In genomic region chr16:88325976-88326375, GRCh38 we compare ENCODE assay signal across 24 cellular contexts. TPM values are rescaled to one million over a fixed set of nuclear protein-coding genes. Genes with fewer than 3 reads are reported as not detected.
"Had no signal": no experiment of that assay in that cellular context is flagged by ENCODE, and none has a peak within 500 bp of the region (broad histone marks: within the 10 kb centered on the region; RNA-seq: fewer than 3 reads in every experiment).

No MANE protein-coding gene starts in this region.

- H3K27ac ChIP-seq: RWPE1 had no signal

- DNase-seq: KBM-7, MV-4-11, NCI-H1048, NCI-H1105 treated with DMSO at 0.1 percent for 48 hours, NCI-H1417 treated with DMSO at 0.1 percent for 48 hours, NCI-H146, NCI-H187, NCI-H2029, NCI-H2081 treated with DMSO at 0.1 percent for 48 hours, NCI-H2171, NCI-H226, NCI-H446, NCI-H510A, NCI-H524 treated with DMSO at 0.1 percent for 48 hours, NCI-H69, NCI-H774, PC-3, SHP77 had no signal

- H3K4me1 Mint-ChIP-seq: IgD-negative memory B cell had no signal

- H3K36me3 Mint-ChIP-seq: IgD-negative memory B cell had no signal

- H3K4me3 Mint-ChIP-seq: IgD-negative memory B cell had no signal

- FAIRE-seq: HepG2 had no signal

- ATAC-seq: HepG2, Panc1, PC-3, SK-N-SH treated with all-trans-retinoic acid at 6 μM for 48 hours had no signal

RNA-seq across cellular contexts. Expression of gene ZNF469, which starts 56.8 kb away (rescaled TPM):
- total RNA-seq: HepG2, MCF 10A had no signal
- polyA plus RNA-seq: HepG2 had no signal
